In genomic region chr18:10726198-10727068, GRCh38 we compare ENCODE assay signal across 12 cellular contexts.
A peak's percentile ranks its signal among the peaks of the same experiment; 100 is the strongest.
DNase-seq lines count a peak whose midpoint lies in the region; ATAC-seq, FAIRE-seq and TF ChIP-seq lines count a peak whose summit lies in the region.
"Had no signal": no experiment of that assay in that cellular context is flagged by ENCODE, and none has a peak within 500 bp of the region (broad histone marks: within the 10 kb centered on the region; RNA-seq: fewer than 3 reads in every experiment).

No MANE protein-coding gene starts in this region.

- no peak overlapping the region for H4K12ac ChIP-seq in trophoblast cell (ENCODE audit: low read depth, low read length)

- H3K36me3 ChIP-seq in body of pancreas (replicated peaks in 1 of 2; ENCODE audit: insufficient read depth in 1 of 2, low read depth in 2 of 2) = no peaks in the 10 kb centered on the region
- no peaks in the 10 kb centered on the region for H3K36me3 ChIP-seq in mucosa of descending colon (ENCODE audit: low read depth)
- no peaks in the 10 kb centered on the region for H3K36me3 ChIP-seq in trophoblast cell (ENCODE audit: control insufficient read depth in 1 of 2, insufficient read depth in 2 of 2, low read length in 2 of 2)

- DNase-seq in DMS153 treated with DMSO at 0.1 percent for 48 hours (lab: John Stamatoyannopoulos, UW; ENCODE audit: unreplicated experiment) (peak; percentile 27), NCI-H146 treated with DMSO at 0.1 percent for 48 hours (lab: John Stamatoyannopoulos, UW; ENCODE audit: unreplicated experiment) (peak; percentile 99), body of pancreas (peak; percentile 39 to 70 (median 60)), mucosa of descending colon (peak in 2 of 3 donors; percentile 8 to 29), GM19239 (ENCODE audit: insufficient read length, low spot score) (no peak), trophoblast cell (no peak)
- DNase-seq: CD8-positive, alpha-beta memory T cell; nephron progenitor cell had no signal

- H2BK5ac ChIP-seq in trophoblast cell (ENCODE audit: low read depth, low read length, poor library complexity) = no peak overlapping the region

- H3K9ac ChIP-seq in trophoblast cell (ENCODE audit: low read length) = no peak overlapping the region

- H3K4me1 ChIP-seq in body of pancreas (peaks cover 10% of the 10 kb centered on the region), mucosa of descending colon (ENCODE audit: low read depth) (no peaks in the 10 kb centered on the region), trophoblast cell (ENCODE audit: control insufficient read depth in 1 of 2, insufficient read depth in 2 of 2, low read length in 2 of 2) (no peaks in the 10 kb centered on the region)

- intact Hi-C loops in body of pancreas (cut with DNase I) (no loop called here), mucosa of descending colon (cut with DNase I, micrococcal nuclease) (no loop called here)

- H2AK5ac ChIP-seq in trophoblast cell (ENCODE audit: low read length) = no peak overlapping the region

- ATAC-seq in body of pancreas (peak; percentile 79), mucosa of descending colon (peak; percentile 65), HG02870 (IDR thresholded peaks at IDR 0.05; ENCODE audit: unreplicated experiment) (no peak), HG02973 (IDR thresholded peaks at IDR 0.05; ENCODE audit: unreplicated experiment) (no peak)
- ATAC-seq: HCT116 had no signal

- H3K4me3 ChIP-seq in body of pancreas (no peak overlapping the region), mucosa of descending colon (no peak overlapping the region), trophoblast cell (ENCODE audit: low read depth, low read length) (no peak overlapping the region)

- no peak overlapping the region for H4K8ac ChIP-seq in trophoblast cell (ENCODE audit: low read depth, low read length)

- H3K79me2 ChIP-seq in trophoblast cell (ENCODE audit: control insufficient read depth, insufficient read depth, low read length, poor library complexity) = no peaks in the 10 kb centered on the region

- H2AFZ ChIP-seq in trophoblast cell (ENCODE audit: insufficient read depth, low read length, poor library complexity) = no peak overlapping the region

- TF ChIP-seq POLR2A in body of pancreas (IDR thresholded peaks at IDR 0.05) = peak in 1 of 3 donors; percentile 40

- FAIRE-seq in GM19239 (lab: Jason Lieb, UNC) = no peak

- no peak overlapping the region for H3K23ac ChIP-seq in trophoblast cell (ENCODE audit: low read length)

- H3K27me3 ChIP-seq in body of pancreas = no peaks in the 10 kb centered on the region
- H3K27me3 ChIP-seq in trophoblast cell (ENCODE audit: insufficient read depth, low read length) = no peaks in the 10 kb centered on the region

- no peak overlapping the region for H3K27ac ChIP-seq in body of pancreas
- H3K27ac ChIP-seq in trophoblast cell (ENCODE audit: low read depth, low read length) = no peak overlapping the region
- H3K27ac ChIP-seq: HL-60 had no signal

- TF ChIP-seq CTCF in body of pancreas (IDR thresholded peaks at IDR 0.05) (no peak), mucosa of descending colon (IDR thresholded peaks at IDR 0.05) (no peak)

- no peak overlapping the region for H3K18ac ChIP-seq in trophoblast cell (ENCODE audit: low read length)

- no peak overlapping the region for H2BK12ac ChIP-seq in trophoblast cell (ENCODE audit: low read length)

- H3K4me2 ChIP-seq in trophoblast cell (ENCODE audit: low read length) = no peak overlapping the region

- H3K4ac ChIP-seq in trophoblast cell (ENCODE audit: low read depth, low read length) = no peak overlapping the region

- H2BK120ac ChIP-seq in trophoblast cell (ENCODE audit: insufficient read depth, low read length, poor library complexity) = no peak overlapping the region

- WGBS in body of pancreas, 2 donors = 20 to 65% methylated on average over 6 to 42 of the region's 67 CpGs
- no CpG with 5 or more reads among the region's 67 CpGs for WGBS in trophoblast cell (ENCODE audit: extremely low coverage, insufficient coverage, insufficient read length)

- no peak overlapping the region for H4K91ac ChIP-seq in trophoblast cell (ENCODE audit: low read depth, low read length)

- H3K9me3 ChIP-seq in body of pancreas (no peaks in the 10 kb centered on the region), mucosa of descending colon (no peaks in the 10 kb centered on the region), trophoblast cell (ENCODE audit: insufficient read depth, low read depth, low read length) (peaks cover 4% of the 10 kb centered on the region)

- no peaks in the 10 kb centered on the region for H3K79me1 ChIP-seq in trophoblast cell (ENCODE audit: low read length)

- H3K14ac ChIP-seq in trophoblast cell (ENCODE audit: low read length) = no peak overlapping the region

Comparison
In these comparisons a context has a peak if more than half of its experiments do, and no peak if none do; other contexts are left out.
1. DNase-seq: peak in DMS153 treated with DMSO at 0.1 percent for 48 hours (single experiment), NCI-H146 treated with DMSO at 0.1 percent for 48 hours (single experiment), body of pancreas (4 of 4) and mucosa of descending colon (2 of 3); none in GM19239 (single experiment) and trophoblast cell (0 of 2).
2. ATAC-seq: peak in body of pancreas (single experiment) and mucosa of descending colon (single experiment); none in HG02870 (single experiment) and HG02973 (single experiment).